Comparison of ENCODE assay signal across 3 cellular contexts in the genomic region with DNA sequence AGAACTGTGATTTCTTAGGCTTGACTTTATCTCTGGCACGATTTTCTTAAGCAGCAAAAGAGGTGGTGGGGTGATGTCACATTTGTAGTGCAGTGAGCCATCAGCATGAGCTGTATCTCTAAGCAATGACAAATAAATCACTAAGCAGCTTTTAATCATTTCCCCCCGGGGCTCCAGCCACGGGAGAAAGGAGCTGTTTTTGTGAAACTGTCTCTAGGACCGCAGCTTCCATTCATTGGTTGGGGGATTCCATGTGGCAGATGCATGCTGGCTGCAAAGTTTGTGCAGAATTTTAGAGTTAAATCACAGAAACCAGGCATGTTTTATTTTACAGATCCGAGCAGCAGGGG.
A peak's percentile ranks its signal among the peaks of the same experiment; 100 is the strongest.
TF ChIP-seq lines count a peak whose summit lies in the region.

No MANE protein-coding gene starts in this region.

TF ChIP-seq in GM12891, 5 proteins besides CTCF, POLR2A, EP300 and RAD21:
- TF ChIP-seq TAF1 (IDR thresholded peaks at IDR 0.05; ENCODE audit: low read depth, low read length) (0 out of 2 replicates have a peak, but pooled peaks have one; percentile 27), POLR2AphosphoS5 (IDR thresholded peaks at IDR 0.05; ENCODE audit: low read depth, low read length) (no peak)

TF ChIP-seq in H1, 55 proteins besides CTCF, POLR2A, EP300 and RAD21:
- TF ChIP-seq, protein P1, sequence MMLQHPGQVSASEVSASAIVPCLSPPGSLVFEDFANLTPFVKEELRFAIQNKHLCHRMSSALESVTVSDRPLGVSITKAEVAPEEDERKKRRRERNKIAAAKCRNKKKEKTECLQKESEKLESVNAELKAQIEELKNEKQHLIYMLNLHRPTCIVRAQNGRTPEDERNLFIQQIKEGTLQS (IDR thresholded peaks at IDR 0.05; ENCODE audit: insufficient read depth, low read depth, low read length), result no peak
- TF ChIP-seq SIX5 (IDR thresholded peaks at IDR 0.05; ENCODE audit: low read depth, low read length) (no peak), KDM4A (IDR thresholded peaks at IDR 0.05; ENCODE audit: low read depth, low read length, severe bottlenecking) (no peak), JUN (IDR thresholded peaks at IDR 0.05; ENCODE audit: low read depth, low read length) (no peak), SP2 (IDR thresholded peaks at IDR 0.05; ENCODE audit: low read length) (no peak), CBX5 (IDR thresholded peaks at IDR 0.05; ENCODE audit: low read depth, low read length) (no peak), GABPA (IDR thresholded peaks at IDR 0.05; ENCODE audit: borderline replicate concordance, insufficient read depth, low read length) (no peak), SIRT6 (IDR thresholded peaks at IDR 0.05; ENCODE audit: low read length) (no peak), POLR2AphosphoS5 (IDR thresholded peaks at IDR 0.05; ENCODE audit: low read depth, low read length) (no peak), EZH2 (IDR thresholded peaks at IDR 0.05; ENCODE audit: low read depth, low read length, severe bottlenecking) (no peak)

TF ChIP-seq in neural cell, 6 proteins besides CTCF, POLR2A, EP300 and RAD21:
- TF ChIP-seq MXI1 (conservative IDR thresholded peaks at IDR 0.05; ENCODE audit: poor library complexity, severe bottlenecking), result peak; percentile 53
- TF ChIP-seq EZH2 (IDR thresholded peaks at IDR 0.05; ENCODE audit: borderline replicate concordance, insufficient read depth, low read length, poor library complexity, severe bottlenecking), result no peak
- peak; percentile 4 for TF ChIP-seq SMC3 (conservative IDR thresholded peaks at IDR 0.05; ENCODE audit: poor library complexity)
- no peak for TF ChIP-seq POLR2AphosphoS5 (IDR thresholded peaks at IDR 0.05)
TF ChIP-seq in neural cell: peak in this region for 2.
